Comparison of ENCODE assay signal across 19 cellular contexts in genomic region chr3:197422506-197422905, GRCh38.
DNase-seq lines count a peak whose midpoint lies in the region; ATAC-seq, FAIRE-seq and TF ChIP-seq lines count a peak whose summit lies in the region.
"Had no signal": no experiment of that assay in that cellular context is flagged by ENCODE, and none has a peak within 500 bp of the region (broad histone marks: within the 10 kb centered on the region; RNA-seq: fewer than 3 reads in every experiment).

No MANE protein-coding gene starts in this region.

- peaks cover 11% of the 10 kb centered on the region for H3K27me3 Mint-ChIP-seq in mesothelial cell of epicardium (ENCODE audit: low read depth)

- ATAC-seq in HepG2 = peak; percentile 87
- ATAC-seq in right lobe of liver = no peak
- ATAC-seq in sciatic nerve = no peak
- no peak for ATAC-seq in GM18907 (IDR thresholded peaks at IDR 0.05; ENCODE audit: unreplicated experiment)
- ATAC-seq: Right ventricle myocardium inferior had no signal

- H3K9ac ChIP-seq in HepG2 (ENCODE audit: insufficient read depth, low read depth, low read length) = peak overlapping the region; percentile 40
- H3K9ac ChIP-seq: GM23248 had no signal

- CTCF ChIA-PET in HepG2 (lab: Yijun Ruan, JAX; ENCODE audit: low intra/inter-chr PET ratio, low total read pairs) = no interaction called here

- no peaks in the 10 kb centered on the region for H3K36me3 Mint-ChIP-seq in mesothelial cell of epicardium
- H3K36me3 Mint-ChIP-seq: CD4-positive, alpha-beta memory T cell had no signal

- peak overlapping the region; percentile 67 for H2AFZ ChIP-seq in HepG2 (ENCODE audit: low read length)
- H2AFZ ChIP-seq: GM23248 had no signal

- intact Hi-C loops in HepG2 (cut with micrococcal nuclease; ENCODE audit: unreplicated experiment) = loop anchor here (5.0 kb wide), 1 partner anchor 50 kb away; no protein-coding TSS in a partner anchor
- intact Hi-C loops in right lobe of liver (cut with DNase I) = no loop called here
- intact Hi-C loops in sciatic nerve (cut with DNase I) = no loop called here
- intact Hi-C loops in head of caudate nucleus (cut with DNase I) = no loop called here

- H3K9me3 Mint-ChIP-seq in mesothelial cell of epicardium = no peaks in the 10 kb centered on the region
- H3K9me3 Mint-ChIP-seq: CD4-positive, alpha-beta memory T cell had no signal

- in situ Hi-C loops in HepG2 (cut with HindIII; ENCODE audit: extremely low pct_ligation_motif_present, low pct_unique_long_range_greater_than_20kb) = no loop called here

- no peak for TF ChIP-seq CTCF in HepG2 (CRISPR knock-in tag; IDR thresholded peaks at IDR 0.05)
- TF ChIP-seq CTCF in right lobe of liver (IDR thresholded peaks at IDR 0.05) = no peak
- no peak for TF ChIP-seq CTCF in mesothelial cell of epicardium (IDR thresholded peaks at IDR 0.05; ENCODE audit: unreplicated experiment)

- H3K9me3 ChIP-seq in HepG2 (ENCODE audit: low read length) (no peaks in the 10 kb centered on the region), right lobe of liver (no peaks in the 10 kb centered on the region), esophagus (ENCODE audit: control insufficient read depth in 2 of 2, insufficient read depth in 1 of 2, low read depth in 1 of 2, low read length in 1 of 2) (no peaks in the 10 kb centered on the region)

- H3K4me1 Mint-ChIP-seq in mesothelial cell of epicardium = peaks cover 40% of the 10 kb centered on the region
- H3K4me1 Mint-ChIP-seq: CD4-positive, alpha-beta memory T cell had no signal

- H3K4me3 ChIP-seq in HepG2 (replicated peaks in 1 of 3; ENCODE audit: insufficient read depth in 1 of 3, low read depth in 2 of 3, low read length in 3 of 3) (peak overlapping the region; percentile 19 to 59 (median 47)), right lobe of liver (no peak overlapping the region), esophagus (ENCODE audit: low read depth in 1 of 2, low read length in 2 of 2) (no peak overlapping the region)
- H3K4me3 ChIP-seq: GM23248, SK-N-MC had no signal

- peak overlapping the region; percentile 80 for H3K27ac Mint-ChIP-seq in mesothelial cell of epicardium
- H3K27ac Mint-ChIP-seq: CD4-positive, alpha-beta memory T cell had no signal

- POLR2A ChIA-PET in HepG2 (lab: Yijun Ruan, JAX) = interaction anchor here (1.0 to 1.4 kb wide), 2 partner anchors 52 to 58 kb away, joined by 3 to 5 read pairs; no protein-coding TSS in a partner anchor

- TF ChIP-seq EP300 in HepG2 (IDR thresholded peaks at IDR 0.05; ENCODE audit: low read depth in 2 of 2, low read length in 2 of 2) (no peak), HepG2 (CRISPR knock-in tag; IDR thresholded peaks at IDR 0.05; ENCODE audit: borderline replicate concordance) (no peak)

- 2% methylated on average over 7 of the region's 7 CpGs for WGBS in HepG2 (ENCODE audit: low lambda C conversion rate)
- 63% methylated on average over 7 of the region's 7 CpGs for WGBS in right lobe of liver (ENCODE audit: insufficient coverage, low coverage, low lambda C conversion rate, missing lambda C conversion rate)
- WGBS in esophagus, 2 donors = 62 to 63% methylated on average over 7 of the region's 7 CpGs

- peak overlapping the region; percentile 67 for H3K27ac ChIP-seq in HepG2 (ENCODE audit: extremely low read length, insufficient read depth, low read length)
- no peak overlapping the region for H3K27ac ChIP-seq in right lobe of liver
- H3K27ac ChIP-seq in esophagus (ENCODE audit: low read depth in 2 of 2, low read length in 1 of 2) = peak overlapping the region; percentile 44 to 82
- H3K27ac ChIP-seq: GM23248, HL-60, SK-N-MC had no signal

- no peaks in the 10 kb centered on the region for H3K36me3 ChIP-seq in HepG2 (replicated peaks in 1 of 2; ENCODE audit: control insufficient read depth in 1 of 2, insufficient read depth in 2 of 2, low read length in 2 of 2)
- no peaks in the 10 kb centered on the region for H3K36me3 ChIP-seq in right lobe of liver
- H3K36me3 ChIP-seq in esophagus (ENCODE audit: control insufficient read depth in 2 of 2, insufficient read depth in 2 of 2, low read length in 1 of 2) = no peaks in the 10 kb centered on the region

- DNase-seq in HepG2 (ENCODE audit: low spot score) (peak; percentile 60), right lobe of liver (no peak), mesothelial cell of epicardium (ENCODE audit: low spot score in 2 of 2, unreplicated experiment in 2 of 2) (no peak), sciatic nerve (ENCODE audit: low spot score) (no peak), head of caudate nucleus (no peak)
- DNase-seq in stimulated activated CD4-positive, alpha-beta T cell treated with anti-CD3 and anti-CD28 coated beads, Interleukin-12 subunit alpha, Interleukin-12 subunit beta, amount 100 ng/mL, for 4 hours = no peak
- DNase-seq: 8988T; CD4-positive, alpha-beta memory T cell; NCI-H1436; NCI-H2029; NCI-H2171; NCI-H446 treated with DMSO at 0.1 percent for 48 hours had no signal

- TF ChIP-seq POLR2A in HepG2 (IDR thresholded peaks at IDR 0.05; ENCODE audit: insufficient read depth in 1 of 2, low read depth in 2 of 2, low read length in 2 of 2) (0 out of 4 replicates have a peak, but pooled peaks of 1 of the 2 experiments have one; percentile 32), right lobe of liver (IDR thresholded peaks at IDR 0.05) (no peak)

- peak; percentile 50 for FAIRE-seq in HepG2 (lab: Jason Lieb, UNC)
- FAIRE-seq: HTR-8/SVneo had no signal

- H3K4me3 Mint-ChIP-seq in mesothelial cell of epicardium = no peak overlapping the region
- H3K4me3 Mint-ChIP-seq: CD4-positive, alpha-beta memory T cell had no signal

- H3K79me2 ChIP-seq in HepG2 (ENCODE audit: insufficient read depth, low read length) = no peaks in the 10 kb centered on the region

- H3K27me3 ChIP-seq in HepG2 (ENCODE audit: control insufficient read depth in 1 of 2, insufficient read depth in 2 of 2, low read length in 2 of 2) = no peaks in the 10 kb centered on the region
- H3K27me3 ChIP-seq in right lobe of liver = no peaks in the 10 kb centered on the region
- H3K27me3 ChIP-seq in esophagus (ENCODE audit: control insufficient read depth in 1 of 2, insufficient read depth in 2 of 2, low read length in 2 of 2) = no peaks in the 10 kb centered on the region

- H3K4me1 ChIP-seq in HepG2 (ENCODE audit: insufficient read depth, low read length) (peaks cover 30% of the 10 kb centered on the region), right lobe of liver (no peaks in the 10 kb centered on the region), esophagus (ENCODE audit: control insufficient read depth in 2 of 2, insufficient read depth in 2 of 2, low read length in 1 of 2) (peaks cover 0 to 7% of the 10 kb centered on the region in 2 donors)

- BruUV-seq in HepG2 (replicated peaks; lab: Mats Ljungman, UMichigan) = no TSS peak

- H3K4me2 ChIP-seq in HepG2 (ENCODE audit: low read depth, low read length) = peak overlapping the region; percentile 79

- TF ChIP-seq RAD21 in HepG2 (CRISPR knock-in tag; IDR thresholded peaks at IDR 0.05) = no peak

- no peaks in the 10 kb centered on the region for H4K20me1 ChIP-seq in HepG2 (ENCODE audit: insufficient read depth, low read length)

TF ChIP-seq in HepG2, 621 proteins besides CTCF, POLR2A, EP300 and RAD21 (continues in another document):
- TF ChIP-seq DMTF1 (CRISPR knock-in tag; IDR thresholded peaks at IDR 0.05) (no peak), ZNF543 (CRISPR knock-in tag; IDR thresholded peaks at IDR 0.05) (no peak), ZNF574 (CRISPR knock-in tag; IDR thresholded peaks at IDR 0.05) (no peak), ZBTB7A (CRISPR knock-in tag; IDR thresholded peaks at IDR 0.05) (0 out of 2 replicates have a peak, but pooled peaks have one; percentile 45), SP1 (IDR thresholded peaks at IDR 0.05) (no peak), SP1 (CRISPR knock-in tag; IDR thresholded peaks at IDR 0.05) (no peak), XRCC5 (optimal IDR thresholded peaks at IDR 0.05; ENCODE audit: low read length) (peak; percentile 19)

Comparison
In these comparisons a context has a peak if more than half of its experiments do, and no peak if none do; other contexts are left out.
1. H3K27ac ChIP-seq: peak in HepG2 (single experiment) and esophagus (2 of 2); none in right lobe of liver (0 of 3).
2. H3K4me3 ChIP-seq: peak in HepG2 (3 of 3); none in right lobe of liver (0 of 3) and esophagus (0 of 2).